ENCODE assay signal across 16 cellular contexts in genomic region chr6:75776461-75776860, GRCh38. TPM values are rescaled to one million over a fixed set of nuclear protein-coding genes. Genes with fewer than 3 reads are reported as not detected.
DNase-seq lines count a peak whose midpoint lies in the region; ATAC-seq and TF ChIP-seq lines count a peak whose summit lies in the region.
"Had no signal": no experiment of that assay in that cellular context is flagged by ENCODE, and none has a peak within 500 bp of the region (broad histone marks: within the 10 kb centered on the region; RNA-seq: fewer than 3 reads in every experiment).

No MANE protein-coding gene starts in this region.

- H2BK5ac ChIP-seq in IMR-90 (ENCODE audit: low read depth, low read length, poor library complexity, severe bottlenecking) (peak overlapping the region; percentile 58), trophoblast cell (ENCODE audit: low read depth, low read length, poor library complexity) (no peak overlapping the region)

- CTCF ChIA-PET in IMR-90 (lab: Yijun Ruan, JAX), result no interaction called here
- CTCF ChIA-PET in Caco-2 (lab: Charles Lee), result no interaction called here

- H3K27ac Mint-ChIP-seq in central memory CD8-positive, alpha-beta T cell (ENCODE audit: low read depth), result peak overlapping the region; percentile 36
- H3K27ac Mint-ChIP-seq in Caco-2 (ENCODE audit: unreplicated experiment), result no peak overlapping the region
- H3K27ac Mint-ChIP-seq: B cell; CD4-positive, alpha-beta T cell; IgD-negative memory B cell had no signal

- no peak overlapping the region for H3K4me3 ChIP-seq in cardiac muscle cell
- H3K4me3 ChIP-seq in right cardiac atrium (ENCODE audit: low read length), result no peak overlapping the region
- H3K4me3 ChIP-seq in IMR-90 (ENCODE audit: insufficient read depth, low read depth, low read length), result no peak overlapping the region
- H3K4me3 ChIP-seq in trophoblast cell (ENCODE audit: low read depth, low read length), result no peak overlapping the region
- no peak overlapping the region for H3K4me3 ChIP-seq in mucosa of descending colon
- H3K4me3 ChIP-seq in Caco-2 (ENCODE audit: low read depth, low read length), result no peak overlapping the region

- no peak for TF ChIP-seq POLR2A in IMR-90 (IDR thresholded peaks at IDR 0.05; ENCODE audit: low read depth, low read length)

- no peak for TF ChIP-seq RAD21 in IMR-90 (IDR thresholded peaks at IDR 0.05; ENCODE audit: low read length)

- no peak overlapping the region for H4K91ac ChIP-seq in IMR-90 (ENCODE audit: insufficient read depth, low read depth, low read length)
- H4K91ac ChIP-seq in trophoblast cell (ENCODE audit: low read depth, low read length), result no peak overlapping the region

- H4K20me1 ChIP-seq in IMR-90 (ENCODE audit: insufficient read depth, low read length), result no peaks in the 10 kb centered on the region

- peaks cover 12 to 23% of the 10 kb centered on the region in 2 experiments for H3K79me1 ChIP-seq in IMR-90 (ENCODE audit: low read depth in 1 of 2, low read length in 2 of 2)
- H3K79me1 ChIP-seq in trophoblast cell (ENCODE audit: low read length), result no peaks in the 10 kb centered on the region

- no peak overlapping the region for H3K4me3 Mint-ChIP-seq in central memory CD8-positive, alpha-beta T cell
- no peak overlapping the region for H3K4me3 Mint-ChIP-seq in Caco-2 (ENCODE audit: unreplicated experiment)
- H3K4me3 Mint-ChIP-seq: B cell; CD4-positive, alpha-beta T cell; IgD-negative memory B cell had no signal

- H3K9me1 ChIP-seq in IMR-90 (ENCODE audit: insufficient read depth, low read length), result 0 out of 2 replicates have a peak, but pooled peaks cover 5% of the 10 kb centered on the region

- H2AK5ac ChIP-seq in IMR-90 (ENCODE audit: low read depth, low read length) (no peak overlapping the region), trophoblast cell (ENCODE audit: low read length) (no peak overlapping the region)

- no peak overlapping the region for H4K8ac ChIP-seq in IMR-90 (ENCODE audit: low read depth in 2 of 2, low read length in 2 of 2)
- no peak overlapping the region for H4K8ac ChIP-seq in trophoblast cell (ENCODE audit: low read depth, low read length)

- H2AFZ ChIP-seq in IMR-90 (replicated peaks; ENCODE audit: low read length, poor library complexity), result no peak overlapping the region
- no peak overlapping the region for H2AFZ ChIP-seq in trophoblast cell (ENCODE audit: insufficient read depth, low read length, poor library complexity)

- WGBS in right cardiac atrium, result 70% methylated on average over 2 of the region's 2 CpGs
- WGBS in IMR-90 (ENCODE audit: extremely low coverage in 2 of 2, insufficient read length in 1 of 2), 2 experiments, result no CpG with 5 or more reads among the region's 2 CpGs
- no CpG with 5 or more reads among the region's 2 CpGs for WGBS in trophoblast cell (ENCODE audit: extremely low coverage, insufficient coverage, insufficient read length)

- H3K4me2 ChIP-seq in IMR-90 (ENCODE audit: low read depth, low read length), result no peak overlapping the region
- H3K4me2 ChIP-seq in trophoblast cell (ENCODE audit: low read length), result no peak overlapping the region
- H3K4me2 ChIP-seq: KMS-11 had no signal

- H3K36me3 Mint-ChIP-seq in central memory CD8-positive, alpha-beta T cell (ENCODE audit: insufficient read depth), result peaks cover 4% of the 10 kb centered on the region
- no peaks in the 10 kb centered on the region for H3K36me3 Mint-ChIP-seq in Caco-2 (ENCODE audit: insufficient read depth, unreplicated experiment)
- H3K36me3 Mint-ChIP-seq: IgD-negative memory B cell had no signal

- H3K4ac ChIP-seq in IMR-90 (ENCODE audit: low read depth, low read length), result no peak overlapping the region
- no peak overlapping the region for H3K4ac ChIP-seq in trophoblast cell (ENCODE audit: low read depth, low read length)

- H3K9ac ChIP-seq in IMR-90 (ENCODE audit: low read depth, low read length) (no peak overlapping the region), trophoblast cell (ENCODE audit: low read length) (no peak overlapping the region)
- H3K9ac ChIP-seq: KMS-11 had no signal

- H3K9me3 ChIP-seq in cardiac muscle cell (ENCODE audit: low read depth) (no peaks in the 10 kb centered on the region), right cardiac atrium (ENCODE audit: control insufficient read depth, low read length) (no peaks in the 10 kb centered on the region), IMR-90 (ENCODE audit: control insufficient read depth, insufficient read depth, low read length) (no peaks in the 10 kb centered on the region), trophoblast cell (ENCODE audit: insufficient read depth, low read depth, low read length) (no peaks in the 10 kb centered on the region), mucosa of descending colon (no peaks in the 10 kb centered on the region), Caco-2 (no peaks in the 10 kb centered on the region)

- H3K79me2 ChIP-seq in trophoblast cell (ENCODE audit: control insufficient read depth, insufficient read depth, low read length, poor library complexity), result no peaks in the 10 kb centered on the region

- ATAC-seq in right cardiac atrium, result no peak
- ATAC-seq in IMR-90 (ENCODE audit: low read depth), result no peak
- ATAC-seq in central memory CD8-positive, alpha-beta T cell (replicated peaks; ENCODE audit: extremely low read depth, poor library complexity, severe bottlenecking), result no peak
- no peak for ATAC-seq in mucosa of descending colon
- ATAC-seq: HCT116 had no signal

- H2BK15ac ChIP-seq in IMR-90 (ENCODE audit: low read depth, low read length), result no peak overlapping the region

- no peaks in the 10 kb centered on the region for H3K27me3 Mint-ChIP-seq in central memory CD8-positive, alpha-beta T cell
- H3K27me3 Mint-ChIP-seq in Caco-2 (ENCODE audit: insufficient read depth, unreplicated experiment), result no peaks in the 10 kb centered on the region
- H3K27me3 Mint-ChIP-seq: IgD-negative memory B cell had no signal

- H3K56ac ChIP-seq in IMR-90 (ENCODE audit: extremely low read depth, insufficient read depth, low read length), result no peak overlapping the region

- H2BK20ac ChIP-seq in IMR-90 (ENCODE audit: low read depth, low read length), result no peak overlapping the region

- peak overlapping the region; percentile 84 for H3K27ac ChIP-seq in cardiac muscle cell
- no peak overlapping the region for H3K27ac ChIP-seq in right cardiac atrium (ENCODE audit: low read length)
- H3K27ac ChIP-seq in IMR-90 (ENCODE audit: insufficient read depth, low read length), result no peak overlapping the region
- no peak overlapping the region for H3K27ac ChIP-seq in trophoblast cell (ENCODE audit: low read depth, low read length)
- H3K27ac ChIP-seq: KMS-11 had no signal

- H3K18ac ChIP-seq in IMR-90 (ENCODE audit: low read depth, low read length), result no peak overlapping the region
- peak overlapping the region; percentile 75 for H3K18ac ChIP-seq in trophoblast cell (ENCODE audit: low read length)

- POLR2A ChIA-PET in IMR-90 (lab: Charles Lee; ENCODE audit: unreplicated experiment), result no interaction called here
- POLR2A ChIA-PET in Caco-2 (lab: Charles Lee), result no interaction called here

- no peak overlapping the region for H4K12ac ChIP-seq in trophoblast cell (ENCODE audit: low read depth, low read length)

- no peaks in the 10 kb centered on the region for H3K9me3 Mint-ChIP-seq in central memory CD8-positive, alpha-beta T cell
- H3K9me3 Mint-ChIP-seq in Caco-2 (ENCODE audit: unreplicated experiment), result no peaks in the 10 kb centered on the region
- H3K9me3 Mint-ChIP-seq: CD4-positive, alpha-beta T cell; IgD-negative memory B cell had no signal

- no peak overlapping the region for H2AK9ac ChIP-seq in IMR-90 (replicated peaks; ENCODE audit: low read depth, low read length, poor library complexity)

- H4K5ac ChIP-seq in IMR-90 (ENCODE audit: low read depth, low read length), result no peak overlapping the region

- DNase-seq in cardiac muscle cell (ENCODE audit: low read depth in 1 of 2, low spot score in 1 of 2), result no peak
- no peak for DNase-seq in right cardiac atrium
- DNase-seq in IMR-90, result no peak
- no peak for DNase-seq in central memory CD8-positive, alpha-beta T cell (ENCODE audit: low spot score in 2 of 2)
- no peak for DNase-seq in trophoblast cell
- DNase-seq in NCI-H2029 (lab: John Stamatoyannopoulos, UW), result no peak
- no peak for DNase-seq in mucosa of descending colon
- DNase-seq in Caco-2, result no peak
- DNase-seq: C1 segment of cervical spinal cord; CD4-positive, alpha-beta T cell; DND-41; GF-D8 had no signal

- H3K27me3 ChIP-seq in cardiac muscle cell, result no peaks in the 10 kb centered on the region
- H3K27me3 ChIP-seq in right cardiac atrium (ENCODE audit: control insufficient read depth, insufficient read depth), result no peaks in the 10 kb centered on the region
- H3K27me3 ChIP-seq in IMR-90 (ENCODE audit: control insufficient read depth, insufficient read depth, low read length), result no peaks in the 10 kb centered on the region
- no peaks in the 10 kb centered on the region for H3K27me3 ChIP-seq in trophoblast cell (ENCODE audit: insufficient read depth, low read length)
- H3K27me3 ChIP-seq in Caco-2 (replicated peaks; ENCODE audit: control insufficient read depth, insufficient read depth, low read length), result no peaks in the 10 kb centered on the region

- H3K36me3 ChIP-seq in cardiac muscle cell (no peaks in the 10 kb centered on the region), IMR-90 (ENCODE audit: control insufficient read depth, insufficient read depth, low read length) (no peaks in the 10 kb centered on the region), trophoblast cell (ENCODE audit: control insufficient read depth in 1 of 2, insufficient read depth in 2 of 2, low read length in 2 of 2) (no peaks in the 10 kb centered on the region), mucosa of descending colon (ENCODE audit: low read depth) (no peaks in the 10 kb centered on the region), Caco-2 (ENCODE audit: control insufficient read depth, insufficient read depth, low read length) (no peaks in the 10 kb centered on the region)

- BruUV-seq in IMR-90 (replicated peaks; lab: Mats Ljungman, UMichigan) (no TSS peak), Caco-2 (replicated peaks; lab: Mats Ljungman, UMichigan) (no TSS peak)

- in situ Hi-C loops in IMR-90 (cut with MboI; ENCODE audit: low sequenced_read_pairs), result no loop called here

- H3K4me1 Mint-ChIP-seq in central memory CD8-positive, alpha-beta T cell, result peaks cover 7% of the 10 kb centered on the region
- peaks cover 7% of the 10 kb centered on the region for H3K4me1 Mint-ChIP-seq in Caco-2 (ENCODE audit: low read depth, unreplicated experiment)
- H3K4me1 Mint-ChIP-seq: B cell, IgD-negative memory B cell had no signal

- H2BK12ac ChIP-seq in trophoblast cell (ENCODE audit: low read length), result no peak overlapping the region

- dilution Hi-C loops in IMR-90 (cut with HindIII; ENCODE audit: low sequenced_read_pairs, unreplicated experiment), result no loop called here

- H3K4me1 ChIP-seq in cardiac muscle cell (ENCODE audit: low read depth) (peaks cover 31% of the 10 kb centered on the region), right cardiac atrium (ENCODE audit: control insufficient read depth, insufficient read depth, low read length) (peaks cover 6% of the 10 kb centered on the region), IMR-90 (ENCODE audit: control insufficient read depth, insufficient read depth, low read length) (peaks cover 4% of the 10 kb centered on the region; the same call in 1 of the 2 replicates), trophoblast cell (ENCODE audit: control insufficient read depth in 1 of 2, insufficient read depth in 2 of 2, low read length in 2 of 2) (peaks cover 0 to 3% of the 10 kb centered on the region in 2 experiments), mucosa of descending colon (ENCODE audit: low read depth) (no peaks in the 10 kb centered on the region), Caco-2 (peaks cover 2% of the 10 kb centered on the region; the same call in 1 of the 2 replicates)

- H3K14ac ChIP-seq in IMR-90 (replicated peaks; ENCODE audit: low read depth, low read length) (no peak overlapping the region), trophoblast cell (ENCODE audit: low read length) (no peak overlapping the region)

- no peak overlapping the region for H2BK120ac ChIP-seq in IMR-90 (ENCODE audit: low read depth, low read length)
- no peak overlapping the region for H2BK120ac ChIP-seq in trophoblast cell (ENCODE audit: insufficient read depth, low read length, poor library complexity)

- H3K23ac ChIP-seq in IMR-90 (ENCODE audit: low read depth, low read length), result no peak overlapping the region
- no peak overlapping the region for H3K23ac ChIP-seq in trophoblast cell (ENCODE audit: low read length)

- intact Hi-C loops in right cardiac atrium (cut with DNase I) (no loop called here), IMR-90 (cut with micrococcal nuclease) (loop anchor here (10.0 kb wide), 1 partner anchor 58 kb away; no protein-coding TSS in a partner anchor), mucosa of descending colon (cut with DNase I, micrococcal nuclease) (no loop called here), Caco-2 (cut with micrococcal nuclease; ENCODE audit: unreplicated experiment) (no loop called here)

- TF ChIP-seq CTCF in cardiac muscle cell (IDR thresholded peaks at IDR 0.05; ENCODE audit: low read depth, low read length), result no peak
- no peak for TF ChIP-seq CTCF in IMR-90 (conservative IDR thresholded peaks at IDR 0.05; ENCODE audit: low read depth, low read length)
- TF ChIP-seq CTCF in mucosa of descending colon (IDR thresholded peaks at IDR 0.05), result no peak
- TF ChIP-seq CTCF in Caco-2 (IDR thresholded peaks at IDR 0.05; ENCODE audit: insufficient read depth in 1 of 2, low read depth in 1 of 2, low read length in 1 of 2, severe bottlenecking in 1 of 2, unreplicated experiment in 1 of 2), result no peak

RNA-seq across cellular contexts. Expression of gene MYO6, which starts 27.4 kb away (rescaled TPM):
- total RNA-seq in cardiac muscle cell, result 8.7 and 17.9 TPM in 2 replicates
- 34.7 and 63.7 TPM in 2 replicates for polyA plus RNA-seq in cardiac muscle cell
- 1 to 10 TPM; 7.1 to 9.0 (median 7.9) TPM for total RNA-seq in right cardiac atrium
- polyA plus RNA-seq in right cardiac atrium, result 3.3 TPM
- total RNA-seq in IMR-90 (2012; rRNA removed), result 6.8 and 9.4 TPM in 2 replicates
- 5.4 and 6.1 TPM in 2 replicates for polyA plus RNA-seq in IMR-90 (2012; rRNA removed)
- 1.5 and 2.5 TPM in 2 replicates for polyA plus RNA-seq in IMR-90 (2012; cell fraction: cytosol; rRNA removed)
- polyA plus RNA-seq in IMR-90 (2012; cell fraction: nucleus; rRNA removed; ENCODE audit: low replicate concordance), result 2.7 and 11.1 TPM in 2 replicates
- 73.1 and 74.5 TPM in 2 replicates for polyA plus RNA-seq in trophoblast cell (2013)
- total RNA-seq in mucosa of descending colon, result 10 to 100 TPM; 37.6 to 69.2 (median 59.7) TPM
- total RNA-seq in Caco-2 (2022), result 39.9 and 43.0 TPM in 2 replicates
